In the genomic region with DNA sequence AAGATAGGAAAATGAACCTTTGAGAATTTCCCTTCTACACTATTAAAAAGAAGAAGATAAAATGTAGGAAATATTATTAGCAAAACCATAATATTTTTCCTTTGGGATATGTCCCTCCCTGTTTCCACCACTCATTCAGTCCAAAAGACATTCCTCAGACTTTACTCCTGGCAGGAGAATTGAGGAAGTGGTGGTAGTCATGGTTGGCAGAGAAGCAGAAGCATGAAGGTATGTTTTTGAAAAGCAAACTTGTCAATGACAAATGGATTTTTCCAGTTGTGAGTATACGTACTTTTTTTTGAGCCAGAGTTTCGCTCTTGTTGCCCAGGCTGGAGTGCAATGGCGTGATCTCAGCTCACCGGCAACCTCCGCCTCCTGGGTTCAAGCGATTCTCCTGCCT, we compare ENCODE assay signal across 20 cellular contexts. TPM values are rescaled to one million over a fixed set of nuclear protein-coding genes. Genes with fewer than 3 reads are reported as not detected.
DNase-seq lines count a peak whose midpoint lies in the region; ATAC-seq, FAIRE-seq and TF ChIP-seq lines count a peak whose summit lies in the region.
"Had no signal": no experiment of that assay in that cellular context is flagged by ENCODE, and none has a peak within 500 bp of the region (broad histone marks: within the 10 kb centered on the region; RNA-seq: fewer than 3 reads in every experiment).

No MANE protein-coding gene starts in this region.

- peaks cover 22% of the 10 kb centered on the region for H3K79me2 ChIP-seq in parathyroid adenoma

- H3K36me3 ChIP-seq in parathyroid adenoma (ENCODE audit: control insufficient read depth, insufficient read depth, low read length): no peaks in the 10 kb centered on the region
- H3K36me3 ChIP-seq: BLaER1, gastrocnemius medialis, prostate gland had no signal

- DNase-seq in Daoy (ENCODE audit: low read depth): peak; percentile 3
- DNase-seq in RCC 7860 (ENCODE audit: low spot score): peak; percentile 8
- DNase-seq in epithelial cell of esophagus (ENCODE audit: low read depth): peak; percentile 48
- DNase-seq in HuH-7.5 (ENCODE audit: low spot score): no peak
- DNase-seq: activated naive CD8-positive, alpha-beta T cell treated with anti-CD3 and anti-CD28 coated beads, Interleukin-2, amount 50 U/mL, for 24 hours; gastrocnemius medialis; immature natural killer cell; Karpas-422; NCI-H2107; stimulated activated CD4-positive, alpha-beta T cell treated with anti-CD3 and anti-CD28 coated beads, Interleukin-2, amount 100 ng/mL, for 48 hours had no signal

- no peak overlapping the region for H3K9ac ChIP-seq in parathyroid adenoma
- H3K9ac ChIP-seq: BLaER1 had no signal

- H3K4me2 ChIP-seq in parathyroid adenoma (ENCODE audit: low read length): no peak overlapping the region
- H3K4me2 ChIP-seq: BLaER1, GM23338 had no signal

- TF ChIP-seq CTCF in epithelial cell of esophagus (IDR thresholded peaks at IDR 0.05; ENCODE audit: insufficient read depth, low read depth, low read length, missing control alignments) (no peak), parathyroid adenoma (IDR thresholded peaks at IDR 0.05) (no peak)

- no peak overlapping the region for H2AFZ ChIP-seq in parathyroid adenoma
- H2AFZ ChIP-seq: GM23338 had no signal

- H3K9me3 ChIP-seq in parathyroid adenoma (ENCODE audit: control insufficient read depth, low read length): no peaks in the 10 kb centered on the region
- H3K9me3 ChIP-seq: BLaER1, gastrocnemius medialis, prostate gland had no signal

- H3K4me3 ChIP-seq in epithelial cell of esophagus (ENCODE audit: low read length) (no peak overlapping the region), parathyroid adenoma (ENCODE audit: low read depth, low read length) (no peak overlapping the region)
- H3K4me3 ChIP-seq: BLaER1, gastrocnemius medialis, GM23338, prostate gland had no signal

- ATAC-seq in GM18498 (IDR thresholded peaks at IDR 0.05; ENCODE audit: unreplicated experiment) (no peak), HG03159 (IDR thresholded peaks at IDR 0.05; ENCODE audit: unreplicated experiment) (no peak), GM19467 (IDR thresholded peaks at IDR 0.05; ENCODE audit: unreplicated experiment) (no peak)
- ATAC-seq: activated naive CD8-positive, alpha-beta T cell treated with anti-CD3 and anti-CD28 coated beads, Interleukin-2, amount 50 U/mL, for 24 hours; gastrocnemius medialis; GM23338 had no signal

- H3K27ac ChIP-seq in parathyroid adenoma: peak overlapping the region; percentile 64
- H3K27ac ChIP-seq: BLaER1, prostate gland, VCaP had no signal

- H3K27me3 ChIP-seq in parathyroid adenoma (ENCODE audit: control insufficient read depth, insufficient read depth, low read length): no peaks in the 10 kb centered on the region
- H3K27me3 ChIP-seq: BLaER1, gastrocnemius medialis had no signal

- peak; percentile 46 for FAIRE-seq in RCC 7860 (lab: Jason Lieb, UNC)
- FAIRE-seq: GM18507, urothelium cell line had no signal

- H3K4me1 ChIP-seq in parathyroid adenoma: peaks cover 7% of the 10 kb centered on the region
- H3K4me1 ChIP-seq: prostate gland had no signal

RNA-seq across cellular contexts. Expression of gene STAG2, which starts 13.7 kb away (rescaled TPM):
- 74.1 and 84.6 TPM in 2 replicates for total RNA-seq in Daoy (2014; rRNA removed; shearing (Covaris generic))
